In the genomic region with DNA sequence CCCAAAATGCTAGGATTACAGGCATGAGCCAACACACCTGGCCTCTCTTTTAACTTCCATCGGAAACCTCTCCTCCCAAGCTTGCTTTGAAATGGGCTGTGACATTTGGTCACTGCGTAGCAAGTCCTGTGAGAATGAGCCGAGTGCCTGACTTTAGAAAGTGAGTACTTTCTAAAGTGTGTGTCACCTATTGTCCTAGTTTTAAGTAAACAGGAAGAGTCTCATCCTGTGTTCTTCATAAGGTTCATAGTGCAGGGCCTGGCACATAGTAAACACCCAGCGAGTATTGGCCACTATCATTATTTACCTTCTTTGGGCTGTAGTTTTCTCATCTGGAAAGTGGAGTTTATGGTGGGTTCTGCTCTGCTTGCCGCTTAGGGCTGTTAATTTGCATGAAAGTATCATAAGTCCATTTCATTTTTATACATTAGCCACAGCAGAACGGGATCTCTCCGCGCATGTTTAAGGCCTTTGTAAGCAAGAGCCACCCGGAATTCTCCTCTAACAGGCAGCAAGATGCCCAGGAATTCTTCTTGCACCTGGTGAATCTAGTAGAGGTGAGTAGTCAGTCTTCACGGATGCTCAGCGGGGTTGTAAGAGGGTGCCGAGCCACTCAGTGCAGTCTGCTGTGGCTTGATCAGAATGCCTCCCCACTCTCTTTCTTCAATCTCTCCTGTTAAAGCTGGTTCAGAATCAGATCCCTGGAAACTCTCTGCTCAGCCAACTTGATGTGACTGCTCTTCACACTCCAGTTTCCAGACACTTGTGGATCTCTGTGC, we compare ENCODE assay signal across 14 cellular contexts.
"Had no signal": no experiment of that assay in that cellular context is flagged by ENCODE, and none has a peak within 500 bp of the region (broad histone marks: within the 10 kb centered on the region; RNA-seq: fewer than 3 reads in every experiment).

No MANE protein-coding gene starts in this region.

- H3K27me3 Mint-ChIP-seq: naive B cell; stimulated activated memory B cell treated with anti-CD40 and anti-IgM and Interleukin-4, amounts not matched to agents 10 μg/mL and 1 μg/mL and 100 μg/mL, for 72 hours had no signal

- H3K27ac Mint-ChIP-seq: activated T-helper 2 cell treated with anti-CD3 and anti-CD28 coated beads, Interferon-gamma antibody, Interleukin-2, Interleukin-4, amounts not matched to agents 10 μg/mL and 5 μg/mL and 100 μg/mL, durations not matched to agents 14 hours and 24 hours and 36 hours; naive B cell; neural progenitor cell; stimulated activated memory B cell treated with anti-CD40 and anti-IgM and Interleukin-4, amounts not matched to agents 10 μg/mL and 1 μg/mL and 100 μg/mL, for 72 hours had no signal

- H3K27ac ChIP-seq: foreskin keratinocyte, lower lobe of right lung, neural progenitor cell, parathyroid adenoma, tibial artery had no signal

- DNase-seq: activated CD4-positive, alpha-beta T cell treated with anti-CD3 and anti-CD28 coated beads, Interleukin-2, amount 50 U/mL, for 1 hour; activated naive CD4-positive, alpha-beta T cell treated with anti-CD3 and anti-CD28 coated beads, Interleukin-2, amount 50 U/mL, for 16 hours; foreskin keratinocyte; kidney glomerular epithelial cell; lower lobe of right lung; naive B cell; stimulated activated CD4-positive, alpha-beta T cell treated with anti-CD3 and anti-CD28 coated beads, Interleukin-12 subunit alpha, Interleukin-12 subunit beta, amount 100 ng/mL, for 4 hours; stimulated activated CD4-positive, alpha-beta T cell treated with anti-CD3 and anti-CD28 coated beads, Interleukin-2, amount 100 ng/mL, for 24 hours; SW 1271; tibial artery had no signal

- H3K4me3 Mint-ChIP-seq: naive B cell; neural progenitor cell; stimulated activated memory B cell treated with anti-CD40 and anti-IgM and Interleukin-4, amounts not matched to agents 10 μg/mL and 1 μg/mL and 100 μg/mL, for 72 hours had no signal

- H3K9me3 ChIP-seq: lower lobe of right lung, tibial artery had no signal

- H3K4me1 Mint-ChIP-seq: stimulated activated memory B cell treated with anti-CD40 and anti-IgM and Interleukin-4, amounts not matched to agents 10 μg/mL and 1 μg/mL and 100 μg/mL, for 72 hours had no signal

- H3K4me1 ChIP-seq: foreskin keratinocyte, lower lobe of right lung, parathyroid adenoma, tibial artery had no signal

- H3K27me3 ChIP-seq: foreskin keratinocyte, neural progenitor cell, tibial artery had no signal

- H3K36me3 ChIP-seq: neural progenitor cell had no signal

- ATAC-seq: foreskin keratinocyte; stimulated activated memory B cell treated with anti-CD40 and anti-IgM and Interleukin-4, amounts not matched to agents 10 μg/mL and 1 μg/mL and 100 μg/mL, for 72 hours had no signal

- H3K9me3 Mint-ChIP-seq: activated T-helper 2 cell treated with anti-CD3 and anti-CD28 coated beads, Interferon-gamma antibody, Interleukin-2, Interleukin-4, amounts not matched to agents 10 μg/mL and 5 μg/mL and 100 μg/mL, durations not matched to agents 14 hours and 24 hours and 36 hours; naive B cell; neural progenitor cell; stimulated activated memory B cell treated with anti-CD40 and anti-IgM and Interleukin-4, amounts not matched to agents 10 μg/mL and 1 μg/mL and 100 μg/mL, for 72 hours had no signal

- H3K4me3 ChIP-seq: lower lobe of right lung, neural progenitor cell, tibial artery had no signal
